ENCODE assay signal across 17 cellular contexts in the genomic region with DNA sequence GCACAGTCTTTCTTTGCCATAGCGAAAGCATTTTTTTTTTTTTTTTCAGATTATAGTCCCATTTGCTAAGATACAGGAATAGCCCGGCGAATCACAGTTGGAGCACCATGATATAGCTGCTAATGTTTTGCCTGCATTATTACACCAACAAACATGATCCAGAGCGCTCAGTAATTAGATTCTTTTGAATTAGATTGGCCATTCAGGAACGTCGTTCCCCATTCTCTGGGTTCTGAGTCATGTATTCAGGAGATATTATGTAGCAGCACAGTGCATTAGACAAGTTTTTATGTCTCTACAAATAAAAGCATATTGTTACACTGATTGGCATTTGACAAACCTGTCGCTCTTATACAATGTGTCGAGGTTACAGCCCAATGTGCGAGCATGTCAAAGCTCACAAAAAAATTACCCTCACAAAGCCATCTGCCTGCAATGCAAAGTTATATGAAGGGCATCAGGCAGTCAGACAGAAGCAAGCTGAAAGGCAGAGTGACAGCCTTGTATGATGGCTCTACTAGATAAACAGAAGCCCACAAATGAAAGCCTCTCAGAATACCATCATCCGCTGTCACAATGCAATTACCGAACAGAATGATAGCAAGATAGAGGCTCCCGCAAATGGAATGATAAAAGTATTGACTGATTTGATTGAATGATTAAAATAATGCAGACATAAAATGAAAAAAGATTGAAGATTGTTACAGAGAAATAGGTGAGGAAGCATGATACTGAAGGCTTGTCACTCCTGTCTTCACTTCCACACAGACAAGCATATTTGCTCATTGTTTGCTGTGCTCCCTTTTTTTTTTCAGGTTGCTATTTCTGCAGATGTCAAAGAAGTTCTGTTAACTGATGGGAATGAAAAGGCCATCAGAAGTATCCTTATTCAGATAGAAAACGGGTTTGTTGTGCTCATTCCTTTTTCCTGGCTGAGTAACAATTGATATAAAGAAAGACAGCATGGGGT.
DNase-seq lines count a peak whose midpoint lies in the region; ATAC-seq, FAIRE-seq and TF ChIP-seq lines count a peak whose summit lies in the region.
"Had no signal": no experiment of that assay in that cellular context is flagged by ENCODE, and none has a peak within 500 bp of the region (broad histone marks: within the 10 kb centered on the region; RNA-seq: fewer than 3 reads in every experiment).

No MANE protein-coding gene starts in this region.

- ATAC-seq in GM21825 (IDR thresholded peaks at IDR 0.05; ENCODE audit: unreplicated experiment): no peak
- ATAC-seq: foreskin keratinocyte; natural killer cell treated with Interleukin-12 subunit alpha and Interleukin-12 subunit beta and Interleukin-15 and Interleukin-18, amount 100 ng/mL, for 72 hours had no signal

- TF ChIP-seq POLR2A in H1 (IDR thresholded peaks at IDR 0.05; ENCODE audit: control extremely low read depth in 1 of 2, low read depth in 2 of 2, low read length in 2 of 2) (no peak), erythroblast (IDR thresholded peaks at IDR 0.05; ENCODE audit: low read length) (no peak)

- no peaks in the 10 kb centered on the region for H3K23me2 ChIP-seq in H1 (ENCODE audit: low read depth, low read length)

- CTCF ChIA-PET in H1 (lab: Charles Lee; ENCODE audit: partially characterized antibody): interaction anchor here (1.6 to 2.2 kb wide), 4 partner anchors 8 to 248 kb away, joined by 5 to 12 read pairs (median 8); no protein-coding TSS in a partner anchor

- no peaks in the 10 kb centered on the region for H3K36me3 Mint-ChIP-seq in progenitor cell of endocrine pancreas (ENCODE audit: insufficient read depth)
- H3K36me3 Mint-ChIP-seq: natural killer cell treated with Interleukin-12 subunit alpha and Interleukin-12 subunit beta and Interleukin-15 and Interleukin-18, amount 100 ng/mL, for 72 hours had no signal

- peak; percentile 65 for DNase-seq in BE2C
- peak; percentile 63 for DNase-seq in NCI-H1436 (lab: John Stamatoyannopoulos, UW)
- peak; percentile 93 for DNase-seq in NCI-H748 (lab: John Stamatoyannopoulos, UW; ENCODE audit: unreplicated experiment)
- DNase-seq in H1 (ENCODE audit: low read depth in 1 of 2, low spot score in 2 of 2): no peak
- no peak for DNase-seq in NCI-H2227 (lab: John Stamatoyannopoulos, UW; ENCODE audit: unreplicated experiment)
- no peak for DNase-seq in progenitor cell of endocrine pancreas (ENCODE audit: low spot score, unreplicated experiment)
- no peak for DNase-seq in erythroblast (lab: John Stamatoyannopoulos, UW)
- DNase-seq: activated naive CD4-positive, alpha-beta T cell; foreskin keratinocyte; GDM1; kidney glomerular epithelial cell; mesendoderm; NCI-H2029 treated with DMSO at 0.1 percent for 48 hours had no signal

- H2AK5ac ChIP-seq in H1 (ENCODE audit: low read depth, low read length): no peak overlapping the region

- H4K5ac ChIP-seq in H1 (ENCODE audit: insufficient read length, low read depth, low read length): peak overlapping the region; percentile 2

- no peak overlapping the region for H3K4ac ChIP-seq in H1 (replicated peaks; ENCODE audit: insufficient read length, low read depth, low read length)

- peak overlapping the region; percentile 53 for H3K4me3 ChIP-seq in BE2C (ENCODE audit: low read depth, low read length)
- no peak overlapping the region; a peak in 2 of 8 replicates for H3K4me3 ChIP-seq in H1 (ENCODE audit: extremely low read depth in 1 of 4, insufficient read depth in 2 of 4, low read depth in 3 of 4, low read length in 4 of 4)
- H3K4me3 ChIP-seq: ascending aorta had no signal

- H3K4me1 ChIP-seq in BE2C: peaks cover 35% of the 10 kb centered on the region
- H3K4me1 ChIP-seq in H1 (replicated peaks in 1 of 4; ENCODE audit: control insufficient read depth in 3 of 4, insufficient read depth in 4 of 4, low read length in 3 of 4): peaks cover 1 to 30% (median 12%) of the 10 kb centered on the region in 4 experiments; a peak in 6 of 7 replicates
- H3K4me1 ChIP-seq: ascending aorta had no signal

- H3K36me3 ChIP-seq in BE2C (no peaks in the 10 kb centered on the region), H1 (ENCODE audit: control insufficient read depth in 2 of 4, insufficient read depth in 4 of 4, low read length in 3 of 4) (no peaks in the 10 kb centered on the region)

- H3K9me3 ChIP-seq in BE2C (no peaks in the 10 kb centered on the region), H1 (ENCODE audit: insufficient read depth in 2 of 2, low read depth in 1 of 2, low read length in 1 of 2) (no peaks in the 10 kb centered on the region)
- H3K9me3 ChIP-seq: ascending aorta had no signal

- no peaks in the 10 kb centered on the region for H3K27me3 Mint-ChIP-seq in progenitor cell of endocrine pancreas

- POLR2A ChIA-PET in H1 (lab: Charles Lee; ENCODE audit: partially characterized antibody): interaction anchor here (1.0 kb wide), 1 partner anchor 11 kb away, joined by 3 read pairs; no protein-coding TSS in a partner anchor

- no peak overlapping the region for H2BK120ac ChIP-seq in H1 (replicated peaks; ENCODE audit: low read depth, low read length)

- no peak for TF ChIP-seq EP300 in H1 (IDR thresholded peaks at IDR 0.05; ENCODE audit: borderline replicate concordance in 1 of 2, low read depth in 2 of 2, low read length in 2 of 2)

- FAIRE-seq in H1 (lab: Jason Lieb, UNC): no peak

- H3K18ac ChIP-seq in H1 (ENCODE audit: extremely low read depth, low read length): no peak overlapping the region

- H2BK20ac ChIP-seq in H1 (ENCODE audit: low read length): no peak overlapping the region

- H3K79me2 ChIP-seq in H1 (ENCODE audit: control insufficient read depth in 1 of 2, insufficient read depth in 2 of 2, low read length in 2 of 2): no peaks in the 10 kb centered on the region

- no peak overlapping the region; the same call in 1 of the 2 replicates for H2BK15ac ChIP-seq in H1 (ENCODE audit: low read length)

- H4K20me1 ChIP-seq in H1 (replicated peaks in 1 of 2; ENCODE audit: control insufficient read depth in 1 of 2, insufficient read depth in 2 of 2, low read length in 2 of 2): peaks cover 0 to 2% of the 10 kb centered on the region in 2 experiments

- H3K4me2 ChIP-seq in H1 (ENCODE audit: insufficient read depth in 1 of 2, low read depth in 2 of 2, low read length in 2 of 2): peak overlapping the region in 1 of 2 experiments; percentile 20; a peak in 2 of 4 replicates

- no peak overlapping the region for H3K27ac ChIP-seq in H1 (ENCODE audit: low read depth, low read length)
- H3K27ac ChIP-seq: ascending aorta, C4-2B, foreskin keratinocyte had no signal

- TF ChIP-seq RAD21 in H1 (IDR thresholded peaks at IDR 0.05 in 1 of 2, conservative IDR thresholded peaks at IDR 0.05 in 1 of 2; ENCODE audit: low read depth in 2 of 2, low read length in 2 of 2): no peak

- no peak overlapping the region for H3K23ac ChIP-seq in H1 (ENCODE audit: insufficient read length)

- 88% methylated on average over 13 of the region's 13 CpGs; no CpG with 5 or more reads in 1 of the 2 experiments for WGBS in H1 (ENCODE audit: extremely low coverage in 1 of 2, insufficient coverage in 1 of 2, insufficient read length in 1 of 2, insufficient replicate concordance in 2 of 2, low coverage in 1 of 2, low lambda C conversion rate in 2 of 2, missing lambda C conversion rate in 1 of 2), 2 experiments

- H3K9ac ChIP-seq in H1 (replicated peaks in 1 of 4; ENCODE audit: extremely low read depth in 1 of 4, low read depth in 3 of 4, low read length in 3 of 4): no peak overlapping the region

- H4K8ac ChIP-seq in H1 (ENCODE audit: extremely low read depth, insufficient read depth, low read length): no peak overlapping the region

- peaks cover 2% of the 10 kb centered on the region for H3K4me1 Mint-ChIP-seq in progenitor cell of endocrine pancreas (ENCODE audit: low read depth)

- no peaks in the 10 kb centered on the region for H3K9me3 Mint-ChIP-seq in progenitor cell of endocrine pancreas (ENCODE audit: low read depth)
- H3K9me3 Mint-ChIP-seq: natural killer cell treated with Interleukin-12 subunit alpha and Interleukin-12 subunit beta and Interleukin-15 and Interleukin-18, amount 100 ng/mL, for 72 hours had no signal

- H4K91ac ChIP-seq in H1 (replicated peaks; ENCODE audit: insufficient read length, low read length): no peak overlapping the region

- H3K4me3 Mint-ChIP-seq in progenitor cell of endocrine pancreas (ENCODE audit: low read depth): no peak overlapping the region
- H3K4me3 Mint-ChIP-seq: natural killer cell treated with Interleukin-12 subunit alpha and Interleukin-12 subunit beta and Interleukin-15 and Interleukin-18, amount 100 ng/mL, for 72 hours had no signal

- no peak overlapping the region for H2BK5ac ChIP-seq in H1 (ENCODE audit: low read depth, low read length)

- H3K27me3 ChIP-seq in BE2C (no peaks in the 10 kb centered on the region), H1 (replicated peaks in 1 of 4; ENCODE audit: control insufficient read depth in 3 of 4, extremely low read depth in 1 of 4, insufficient read depth in 3 of 4, low read length in 3 of 4) (no peaks in the 10 kb centered on the region)
- H3K27me3 ChIP-seq: ascending aorta had no signal

- no peak for TF ChIP-seq CTCF in BE2C (IDR thresholded peaks at IDR 0.05; ENCODE audit: low read depth, low read length)
- TF ChIP-seq CTCF in H1 (IDR thresholded peaks at IDR 0.05; ENCODE audit: control extremely low read depth in 1 of 3, insufficient read depth in 1 of 3, low read depth in 1 of 3, low read length in 3 of 3): no peak
- TF ChIP-seq CTCF in progenitor cell of endocrine pancreas (IDR thresholded peaks at IDR 0.05; ENCODE audit: unreplicated experiment): no peak

- H3K79me1 ChIP-seq in H1 (ENCODE audit: low read depth, low read length): no peaks in the 10 kb centered on the region

- H3K27ac Mint-ChIP-seq in progenitor cell of endocrine pancreas: no peak overlapping the region
- H3K27ac Mint-ChIP-seq: natural killer cell treated with Interleukin-12 subunit alpha and Interleukin-12 subunit beta and Interleukin-15 and Interleukin-18, amount 100 ng/mL, for 72 hours had no signal

- H2AFZ ChIP-seq in H1 (ENCODE audit: low read length): no peak overlapping the region

- H2BK12ac ChIP-seq in H1 (ENCODE audit: low read depth, low read length): no peak overlapping the region

- H3K56ac ChIP-seq in H1 (replicated peaks; ENCODE audit: insufficient read length, low read depth, low read length): no peak overlapping the region

- no peak overlapping the region for H3K14ac ChIP-seq in H1 (ENCODE audit: insufficient read length)

TF ChIP-seq in H1, 55 proteins besides CTCF, POLR2A, EP300 and RAD21:
- no peak for TF ChIP-seq TEAD4 (IDR thresholded peaks at IDR 0.05; ENCODE audit: low read depth, low read length)
- no peak for TF ChIP-seq RNF2 (IDR thresholded peaks at IDR 0.05; ENCODE audit: borderline replicate concordance, low read depth, low read length, missing control alignments, poor library complexity, severe bottlenecking)
- TF ChIP-seq SAP30 (IDR thresholded peaks at IDR 0.05; ENCODE audit: insufficient read depth, insufficient replicate concordance, low read length): no peak
- no peak for TF ChIP-seq CREB1 (IDR thresholded peaks at IDR 0.05)
- no peak for TF ChIP-seq NRF1 (IDR thresholded peaks at IDR 0.05; ENCODE audit: low read depth, low read length)
- TF ChIP-seq TAF7 (optimal IDR thresholded peaks at IDR 0.05; ENCODE audit: borderline replicate concordance, low read depth, low read length): no peak
- no peak for TF ChIP-seq SP4 (IDR thresholded peaks at IDR 0.05; ENCODE audit: low read length)

Comparison
In these comparisons a context has a peak if more than half of its experiments do, and no peak if none do; other contexts are left out.
1. DNase-seq: peak in BE2C (single experiment), NCI-H1436 (single experiment) and NCI-H748 (single experiment); none in H1 (0 of 2), NCI-H2227 (single experiment), progenitor cell of endocrine pancreas (single experiment) and erythroblast (0 of 2).